Comparison of ENCODE assay signal across 8 cellular contexts in the genomic region with DNA sequence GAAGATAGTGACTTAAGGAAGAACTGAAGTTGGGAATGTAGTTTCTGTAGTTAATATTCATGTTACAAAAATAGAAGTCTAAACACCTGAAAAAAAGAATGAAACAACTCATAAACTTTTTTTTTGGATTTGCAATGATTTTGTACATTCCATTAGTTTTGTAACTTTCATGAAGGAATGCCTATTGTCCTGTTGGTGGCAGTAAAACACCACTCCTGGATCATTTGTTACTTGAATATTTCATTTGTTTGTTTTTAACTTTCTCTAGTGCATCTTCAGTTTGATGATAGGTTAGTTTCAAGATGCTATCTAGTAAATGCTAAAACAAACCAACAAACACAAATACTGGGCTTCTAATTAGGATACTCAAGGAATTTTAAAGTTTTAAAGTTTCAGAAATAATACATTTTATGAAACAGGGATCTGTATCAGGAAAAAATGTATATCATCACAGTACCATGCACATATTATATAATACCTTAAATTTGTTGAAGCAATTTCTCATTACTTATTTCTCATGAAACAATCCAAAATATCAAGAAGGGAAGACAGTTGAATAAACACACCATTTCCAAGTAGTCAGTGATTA.
A peak's percentile ranks its signal among the peaks of the same experiment; 100 is the strongest.
DNase-seq lines count a peak whose midpoint lies in the region; ATAC-seq and TF ChIP-seq lines count a peak whose summit lies in the region.

No MANE protein-coding gene starts in this region.

- H3K27ac ChIP-seq in GM23248 (no peak overlapping the region), transverse colon (no peak overlapping the region)

- ATAC-seq in stimulated activated effector memory CD8-positive, alpha-beta T cell treated with anti-CD3 and anti-CD28 coated beads, Interleukin-12 subunit alpha, Interleukin-12 subunit beta, amount 100 ng/mL, for 72 hours, result no peak
- ATAC-seq in activated naive CD8-positive, alpha-beta T cell treated with anti-CD3 and anti-CD28 coated beads, Interleukin-2, amount 50 U/mL, for 24 hours, result no peak

- no peaks in the 10 kb centered on the region for H3K27me3 Mint-ChIP-seq in brain
- no peaks in the 10 kb centered on the region for H3K27me3 Mint-ChIP-seq in activated naive CD8-positive, alpha-beta T cell treated with anti-CD3 and anti-CD28 coated beads, Interleukin-2, amount 50 U/mL, for 24 hours

- in situ Hi-C loops in GM23248 (cut with MboI) (loop anchor here (10.0 to 25.0 kb wide), 2 partner anchors 205 to 367 kb away; no protein-coding TSS in a partner anchor), transverse colon (cut with MboI; ENCODE audit: low pct_ligation_motif_present in 1 of 4, low pct_unique_long_range_greater_than_20kb in 1 of 4, low sequenced_read_pairs in 3 of 4) (loop anchor here (5.0 to 25.0 kb wide), 5 partner anchors 205 to 367 kb away; no protein-coding TSS in a partner anchor)

- H3K36me3 ChIP-seq in BJ (ENCODE audit: control insufficient read depth, insufficient read depth, low read length), result no peaks in the 10 kb centered on the region
- no peaks in the 10 kb centered on the region for H3K36me3 ChIP-seq in GM23248 (ENCODE audit: low read depth)
- no peaks in the 10 kb centered on the region for H3K36me3 ChIP-seq in kidney epithelial cell (ENCODE audit: control insufficient read depth, insufficient read depth, low read length)
- H3K36me3 ChIP-seq in transverse colon, result no peaks in the 10 kb centered on the region

- H3K4me3 ChIP-seq in BJ (ENCODE audit: low read depth, low read length), result no peak overlapping the region
- no peak overlapping the region for H3K4me3 ChIP-seq in GM23248
- H3K4me3 ChIP-seq in kidney epithelial cell (ENCODE audit: low read depth, low read length), result no peak overlapping the region
- H3K4me3 ChIP-seq in transverse colon, result no peak overlapping the region

- no peaks in the 10 kb centered on the region for H3K27me3 ChIP-seq in BJ (ENCODE audit: control insufficient read depth, insufficient read depth, low read length)
- no peaks in the 10 kb centered on the region for H3K27me3 ChIP-seq in GM23248 (replicated peaks; ENCODE audit: insufficient read depth)
- no peaks in the 10 kb centered on the region for H3K27me3 ChIP-seq in kidney epithelial cell (ENCODE audit: control insufficient read depth, insufficient read depth, low read length)
- H3K27me3 ChIP-seq in transverse colon, result no peaks in the 10 kb centered on the region

- peak; percentile 18 for DNase-seq in BJ (ENCODE audit: low read depth)
- peak; percentile 66 for DNase-seq in GM23248
- peak; percentile 50 for DNase-seq in NCI-H446 treated with DMSO at 0.1 percent for 48 hours (lab: John Stamatoyannopoulos, UW)
- peak; percentile 7 for DNase-seq in kidney epithelial cell (ENCODE audit: low read depth)
- DNase-seq in transverse colon, result no peak
- DNase-seq in stimulated activated effector memory CD8-positive, alpha-beta T cell treated with anti-CD3 and anti-CD28 coated beads, Interleukin-12 subunit alpha, Interleukin-12 subunit beta, amount 100 ng/mL, for 72 hours (ENCODE audit: low spot score in 2 of 2), result no peak
- DNase-seq in activated naive CD8-positive, alpha-beta T cell treated with anti-CD3 and anti-CD28 coated beads, Interleukin-2, amount 50 U/mL, for 24 hours, result no peak

- no peaks in the 10 kb centered on the region for H3K9me3 Mint-ChIP-seq in brain
- H3K9me3 Mint-ChIP-seq in stimulated activated effector memory CD8-positive, alpha-beta T cell treated with anti-CD3 and anti-CD28 coated beads, Interleukin-12 subunit alpha, Interleukin-12 subunit beta, amount 100 ng/mL, for 72 hours, result no peaks in the 10 kb centered on the region
- H3K9me3 Mint-ChIP-seq in activated naive CD8-positive, alpha-beta T cell treated with anti-CD3 and anti-CD28 coated beads, Interleukin-2, amount 50 U/mL, for 24 hours, result no peaks in the 10 kb centered on the region

- no peak overlapping the region for H2AFZ ChIP-seq in GM23248

- no peaks in the 10 kb centered on the region for H4K20me1 ChIP-seq in GM23248 (ENCODE audit: insufficient read depth)

- POLR2A ChIA-PET in BJ (lab: Charles Lee), result no interaction called here

- TF ChIP-seq EP300 in transverse colon (IDR thresholded peaks at IDR 0.05; ENCODE audit: low read depth), result no peak

- intact Hi-C loops in transverse colon (cut with DNase I; ENCODE audit: low total_unique reads), result no loop called here

- H3K4me3 Mint-ChIP-seq in brain, result no peak overlapping the region
- no peak overlapping the region for H3K4me3 Mint-ChIP-seq in stimulated activated effector memory CD8-positive, alpha-beta T cell treated with anti-CD3 and anti-CD28 coated beads, Interleukin-12 subunit alpha, Interleukin-12 subunit beta, amount 100 ng/mL, for 72 hours
- no peak overlapping the region for H3K4me3 Mint-ChIP-seq in activated naive CD8-positive, alpha-beta T cell treated with anti-CD3 and anti-CD28 coated beads, Interleukin-2, amount 50 U/mL, for 24 hours

- no peaks in the 10 kb centered on the region for H3K79me2 ChIP-seq in GM23248 (ENCODE audit: insufficient read depth)

- H3K9me3 ChIP-seq in GM23248 (ENCODE audit: low read depth) (no peaks in the 10 kb centered on the region), transverse colon (no peaks in the 10 kb centered on the region)

- no peak overlapping the region for H3K4me2 ChIP-seq in GM23248 (ENCODE audit: unreplicated experiment)

- H3K9me2 ChIP-seq in GM23248 (ENCODE audit: insufficient read depth), result no peaks in the 10 kb centered on the region

- no peaks in the 10 kb centered on the region for H3K4me1 Mint-ChIP-seq in brain
- H3K4me1 Mint-ChIP-seq in stimulated activated effector memory CD8-positive, alpha-beta T cell treated with anti-CD3 and anti-CD28 coated beads, Interleukin-12 subunit alpha, Interleukin-12 subunit beta, amount 100 ng/mL, for 72 hours, result no peaks in the 10 kb centered on the region
- H3K4me1 Mint-ChIP-seq in activated naive CD8-positive, alpha-beta T cell treated with anti-CD3 and anti-CD28 coated beads, Interleukin-2, amount 50 U/mL, for 24 hours, result peaks cover 4% of the 10 kb centered on the region

- H3K4me1 ChIP-seq in GM23248 (ENCODE audit: insufficient read depth), result no peaks in the 10 kb centered on the region
- no peaks in the 10 kb centered on the region for H3K4me1 ChIP-seq in transverse colon

- no peaks in the 10 kb centered on the region for H3K36me3 Mint-ChIP-seq in brain
- no peaks in the 10 kb centered on the region for H3K36me3 Mint-ChIP-seq in stimulated activated effector memory CD8-positive, alpha-beta T cell treated with anti-CD3 and anti-CD28 coated beads, Interleukin-12 subunit alpha, Interleukin-12 subunit beta, amount 100 ng/mL, for 72 hours
- no peaks in the 10 kb centered on the region for H3K36me3 Mint-ChIP-seq in activated naive CD8-positive, alpha-beta T cell treated with anti-CD3 and anti-CD28 coated beads, Interleukin-2, amount 50 U/mL, for 24 hours (ENCODE audit: low read depth)

- H3K27ac Mint-ChIP-seq in brain, result peak overlapping the region in 2 of 5 experiments; percentile 15 to 67
- no peak overlapping the region for H3K27ac Mint-ChIP-seq in stimulated activated effector memory CD8-positive, alpha-beta T cell treated with anti-CD3 and anti-CD28 coated beads, Interleukin-12 subunit alpha, Interleukin-12 subunit beta, amount 100 ng/mL, for 72 hours
- H3K27ac Mint-ChIP-seq in activated naive CD8-positive, alpha-beta T cell treated with anti-CD3 and anti-CD28 coated beads, Interleukin-2, amount 50 U/mL, for 24 hours, result no peak overlapping the region

- no peak for TF ChIP-seq POLR2A in transverse colon (IDR thresholded peaks at IDR 0.05)

- H3K9ac ChIP-seq in GM23248, result no peak overlapping the region

- CTCF ChIA-PET in BJ (lab: Yijun Ruan, JAX), result interaction anchor here (0.7 to 2.2 kb wide), 11 partner anchors 20 to 507 kb away, joined by 3 to 19 read pairs (median 4); a partner anchor contains a TSS

- no peaks in the 10 kb centered on the region for H3F3A ChIP-seq in GM23248 (ENCODE audit: insufficient read depth)

- TF ChIP-seq CTCF in BJ (IDR thresholded peaks at IDR 0.05; ENCODE audit: insufficient read depth, low read depth, low read length), result peak; percentile 69
- TF ChIP-seq CTCF in brain (conservative IDR thresholded peaks at IDR 0.05), result peak; percentile 82 to 85
- TF ChIP-seq CTCF in kidney epithelial cell (IDR thresholded peaks at IDR 0.05; ENCODE audit: insufficient read depth, low read length, poor library complexity, severe bottlenecking), result peak; percentile 67
- TF ChIP-seq CTCF in transverse colon (IDR thresholded peaks at IDR 0.05), result peak; percentile 62 to 69 (median 67)

Comparison
In these comparisons a context has a peak if more than half of its experiments do, and no peak if none do; other contexts are left out.
1. DNase-seq: peak in BJ (single experiment), GM23248 (single experiment), NCI-H446 treated with DMSO at 0.1 percent for 48 hours (single experiment) and kidney epithelial cell (single experiment); none in transverse colon (single experiment), stimulated activated effector memory CD8-positive, alpha-beta T cell treated with anti-CD3 and anti-CD28 coated beads, Interleukin-12 subunit alpha, Interleukin-12 subunit beta, amount 100 ng/mL, for 72 hours (0 of 2) and activated naive CD8-positive, alpha-beta T cell treated with anti-CD3 and anti-CD28 coated beads, Interleukin-2, amount 50 U/mL, for 24 hours (single experiment).
2. Peak in every context shown above with its lines, with median percentiles within 50 percentile points of each other: CTCF ChIP-seq.